In the genomic region with DNA sequence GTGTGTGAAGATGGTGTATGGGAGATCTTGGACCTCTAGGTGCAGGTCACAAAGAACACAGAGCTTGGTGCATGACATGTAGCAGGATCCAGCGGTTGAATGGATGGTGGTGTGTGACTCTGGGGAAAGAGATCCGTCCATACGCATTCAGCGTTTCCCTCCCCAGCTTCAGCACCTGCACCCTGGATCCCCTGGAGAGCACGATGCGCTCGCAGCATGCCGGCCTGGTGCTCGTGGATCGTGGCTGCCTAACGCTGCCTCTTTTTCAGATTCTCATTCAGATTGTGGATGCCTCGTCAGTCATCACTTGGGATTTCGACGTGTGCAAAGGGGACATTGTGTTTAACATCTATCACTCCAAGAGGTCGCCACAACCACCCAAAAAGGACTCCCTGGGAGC, we compare ENCODE assay signal across 1 cellular context.
TF ChIP-seq lines count a peak whose summit lies in the region.

No MANE protein-coding gene starts in this region.

TF ChIP-seq in HepG2, 621 proteins besides CTCF, POLR2A, EP300 and RAD21 (continued from another document):
- TF ChIP-seq RBM39 (IDR thresholded peaks at IDR 0.05; ENCODE audit: low read depth, low read length, poor library complexity, severe bottlenecking) = no peak
